8 cellular contexts compared by ENCODE assay signal in genomic region chr3:66418432-66419052, GRCh38.
A peak's percentile ranks its signal among the peaks of the same experiment; 100 is the strongest.
DNase-seq lines count a peak whose midpoint lies in the region; ATAC-seq, FAIRE-seq and TF ChIP-seq lines count a peak whose summit lies in the region.
"Had no signal": no experiment of that assay in that cellular context is flagged by ENCODE, and none has a peak within 500 bp of the region (broad histone marks: within the 10 kb centered on the region; RNA-seq: fewer than 3 reads in every experiment).

No MANE protein-coding gene starts in this region.

- H3K9me3 ChIP-seq in MG63 (no peaks in the 10 kb centered on the region), lower lobe of right lung (peaks cover 7% of the 10 kb centered on the region), thoracic aorta (no peaks in the 10 kb centered on the region)

- intact Hi-C loops in lower lobe of right lung (cut with DNase I), result no loop called here

- ATAC-seq in lower lobe of right lung (peak; percentile 97 to 98), thoracic aorta (ENCODE audit: insufficient number of reproducible peaks, low FRiP score, low read depth) (peak; percentile 78), foreskin keratinocyte (no peak), GM21515 (IDR thresholded peaks at IDR 0.05; ENCODE audit: unreplicated experiment) (no peak), GM18511 (IDR thresholded peaks at IDR 0.05; ENCODE audit: unreplicated experiment) (no peak)

- peak; percentile 84 for DNase-seq in MG63
- DNase-seq in bronchial epithelial cell (ENCODE audit: low read depth), result peak; percentile 40
- DNase-seq in lower lobe of right lung, result peak; percentile 83
- peak; percentile 69 for DNase-seq in thoracic aorta (ENCODE audit: low spot score)
- no peak for DNase-seq in foreskin keratinocyte

- peak; percentile 18 for FAIRE-seq in bronchial epithelial cell (lab: Jason Lieb, UNC)

- TF ChIP-seq CTCF in bronchial epithelial cell (IDR thresholded peaks at IDR 0.05; ENCODE audit: insufficient read depth, low read length, severe bottlenecking) (peak; percentile 49), lower lobe of right lung (IDR thresholded peaks at IDR 0.05) (peak; percentile 46), thoracic aorta (IDR thresholded peaks at IDR 0.05) (no peak), foreskin keratinocyte (conservative IDR thresholded peaks at IDR 0.05) (no peak)

- H3K27ac ChIP-seq in lower lobe of right lung (peak overlapping the region; percentile 51), thoracic aorta (peak overlapping the region; percentile 75 to 89), foreskin keratinocyte (no peak overlapping the region)
- H3K27ac ChIP-seq: SK-N-MC had no signal

- peaks cover 32% of the 10 kb centered on the region for H3K4me1 ChIP-seq in lower lobe of right lung
- H3K4me1 ChIP-seq in thoracic aorta (ENCODE audit: control insufficient read depth in 1 of 2, low read depth in 2 of 2), result peaks cover 7 to 61% of the 10 kb centered on the region in 2 donors
- H3K4me1 ChIP-seq in foreskin keratinocyte, result no peaks in the 10 kb centered on the region

- H3K27me3 ChIP-seq in MG63 (no peaks in the 10 kb centered on the region), bronchial epithelial cell (ENCODE audit: control insufficient read depth, insufficient read depth, low read length) (no peaks in the 10 kb centered on the region), lower lobe of right lung (ENCODE audit: low read depth) (no peaks in the 10 kb centered on the region), thoracic aorta (replicated peaks; ENCODE audit: insufficient read depth) (no peaks in the 10 kb centered on the region), foreskin keratinocyte (no peaks in the 10 kb centered on the region)

- no peaks in the 10 kb centered on the region for H3K36me3 ChIP-seq in MG63
- peaks cover 4% of the 10 kb centered on the region for H3K36me3 ChIP-seq in bronchial epithelial cell (ENCODE audit: control insufficient read depth, insufficient read depth, low read length)
- H3K36me3 ChIP-seq in lower lobe of right lung, result peaks cover 24% of the 10 kb centered on the region
- H3K36me3 ChIP-seq in thoracic aorta, result no peaks in the 10 kb centered on the region

- no peak overlapping the region for H3K4me3 ChIP-seq in MG63
- no peak overlapping the region for H3K4me3 ChIP-seq in bronchial epithelial cell (ENCODE audit: low read depth, low read length)
- H3K4me3 ChIP-seq in lower lobe of right lung, result no peak overlapping the region
- peak overlapping the region; percentile 39 for H3K4me3 ChIP-seq in thoracic aorta
- H3K4me3 ChIP-seq: SK-N-MC had no signal

Comparison
In these comparisons a context has a peak if more than half of its experiments do, and no peak if none do; other contexts are left out.
1. DNase-seq: peak in MG63 (single experiment), bronchial epithelial cell (single experiment), lower lobe of right lung (single experiment) and thoracic aorta (single experiment); none in foreskin keratinocyte (0 of 2).
2. CTCF ChIP-seq: peak in bronchial epithelial cell (single experiment) and lower lobe of right lung (single experiment); none in thoracic aorta (single experiment) and foreskin keratinocyte (single experiment).
3. ATAC-seq: peak in lower lobe of right lung (2 of 2) and thoracic aorta (single experiment); none in foreskin keratinocyte (single experiment), GM21515 (single experiment) and GM18511 (single experiment).